18 cellular contexts compared by ENCODE assay signal in genomic region chr1:220153147-220153546, GRCh38.
"Had no signal": no experiment of that assay in that cellular context is flagged by ENCODE, and none has a peak within 500 bp of the region (broad histone marks: within the 10 kb centered on the region; RNA-seq: fewer than 3 reads in every experiment).

No MANE protein-coding gene starts in this region.

- H3K4me3 ChIP-seq: coronary artery, dorsolateral prefrontal cortex, gastrocnemius medialis, heart right ventricle, left lung, lung, skin epidermis, suprapubic skin, thyroid gland had no signal

- H3K27me3 Mint-ChIP-seq: naive thymus-derived CD8-positive, alpha-beta T cell; type B pancreatic cell had no signal

- H3K9me3 Mint-ChIP-seq: naive thymus-derived CD8-positive, alpha-beta T cell; type B pancreatic cell had no signal

- ATAC-seq: gastrocnemius medialis; heart right ventricle; left lung; naive thymus-derived CD8-positive, alpha-beta T cell; sciatic nerve; stimulated activated naive CD8-positive, alpha-beta T cell treated with anti-CD3 and anti-CD28 coated beads, Interleukin-15, Interleukin-2, amounts not matched to agents 100 U/mL and 50 U/mL, for 24 hours had no signal

- H3K27ac ChIP-seq: coronary artery, gastrocnemius medialis, heart right ventricle, left lung, neutrophil, skin epidermis, suprapubic skin, thyroid gland had no signal

- H3K27me3 ChIP-seq: dorsolateral prefrontal cortex, gastrocnemius medialis, heart right ventricle, left lung, neutrophil, suprapubic skin, thyroid gland had no signal

- H3K4me1 ChIP-seq: suprapubic skin, thyroid gland had no signal

- DNase-seq: dorsolateral prefrontal cortex; effector CD8-positive, alpha-beta T cell; gastrocnemius medialis; heart right ventricle; hypothalamus; left lung; naive thymus-derived CD8-positive, alpha-beta T cell; posterior cingulate gyrus; stimulated activated CD4-positive, alpha-beta T cell treated with anti-CD3 and anti-CD28 coated beads, Interleukin-12 subunit alpha, Interleukin-12 subunit beta, amount 100 ng/mL, for 4 hours; stimulated activated naive CD8-positive, alpha-beta T cell treated with anti-CD3 and anti-CD28 coated beads, Interleukin-15, Interleukin-2, amounts not matched to agents 100 U/mL and 50 U/mL, for 24 hours; thyroid gland had no signal

- H3K27ac Mint-ChIP-seq: type B pancreatic cell had no signal

- H3K9me3 ChIP-seq: gastrocnemius medialis, heart right ventricle, left lung, neutrophil, suprapubic skin, thyroid gland had no signal

- H3K4me3 Mint-ChIP-seq: naive thymus-derived CD8-positive, alpha-beta T cell; type B pancreatic cell had no signal
